20 cellular contexts compared by ENCODE assay signal in genomic region chr9:138060365-138060764, GRCh38.
DNase-seq lines count a peak whose midpoint lies in the region; ATAC-seq, FAIRE-seq and TF ChIP-seq lines count a peak whose summit lies in the region.
"Had no signal": no experiment of that assay in that cellular context is flagged by ENCODE, and none has a peak within 500 bp of the region (broad histone marks: within the 10 kb centered on the region; RNA-seq: fewer than 3 reads in every experiment).

No MANE protein-coding gene starts in this region.

- no peak for FAIRE-seq in kidney (lab: Jason Lieb, UNC)
- FAIRE-seq: A549, GM19239, HepG2 had no signal

- H3K4me2 ChIP-seq in trophoblast cell (ENCODE audit: low read length), result no peak overlapping the region
- H3K4me2 ChIP-seq: A549 had no signal

- no peak overlapping the region for H2BK120ac ChIP-seq in trophoblast cell (ENCODE audit: insufficient read depth, low read length, poor library complexity)

- H4K8ac ChIP-seq in trophoblast cell (ENCODE audit: low read depth, low read length), result no peak overlapping the region

- H4K91ac ChIP-seq in trophoblast cell (ENCODE audit: low read depth, low read length), result no peak overlapping the region

- H2BK5ac ChIP-seq in trophoblast cell (ENCODE audit: low read depth, low read length, poor library complexity), result no peak overlapping the region

- H3K27me3 ChIP-seq in trophoblast cell (ENCODE audit: insufficient read depth, low read length) (no peaks in the 10 kb centered on the region), upper lobe of right lung (peaks cover 9% of the 10 kb centered on the region)

- no peak overlapping the region for H2AFZ ChIP-seq in trophoblast cell (ENCODE audit: insufficient read depth, low read length, poor library complexity)
- H2AFZ ChIP-seq: GM23248 had no signal

- H3K36me3 ChIP-seq in kidney (ENCODE audit: control insufficient read depth in 1 of 2, insufficient read depth in 2 of 2, low read length in 2 of 2) (no peaks in the 10 kb centered on the region), trophoblast cell (ENCODE audit: control insufficient read depth in 1 of 2, insufficient read depth in 2 of 2, low read length in 2 of 2) (no peaks in the 10 kb centered on the region), upper lobe of right lung (no peaks in the 10 kb centered on the region)
- H3K36me3 ChIP-seq: HAP-1 had no signal

- H3K27ac ChIP-seq in kidney (ENCODE audit: low read depth in 2 of 2, low read length in 2 of 2), result no peak overlapping the region
- no peak overlapping the region for H3K27ac ChIP-seq in trophoblast cell (ENCODE audit: low read depth, low read length)
- H3K27ac ChIP-seq in upper lobe of right lung, result no peak overlapping the region
- H3K27ac ChIP-seq: 22Rv1, A549, C4-2B, GM23248 had no signal

- H3K9me3 ChIP-seq in kidney (ENCODE audit: control insufficient read depth in 1 of 2, low read length in 2 of 2), result no peaks in the 10 kb centered on the region
- peaks cover 39% of the 10 kb centered on the region for H3K9me3 ChIP-seq in trophoblast cell (ENCODE audit: insufficient read depth, low read depth, low read length)
- H3K9me3 ChIP-seq in upper lobe of right lung, result no peaks in the 10 kb centered on the region
- H3K9me3 ChIP-seq: A549, HAP-1 had no signal

- no peak overlapping the region for H3K4me3 ChIP-seq in kidney (ENCODE audit: low read length in 2 of 2)
- peak overlapping the region; percentile 18 for H3K4me3 ChIP-seq in trophoblast cell (ENCODE audit: low read depth, low read length)
- no peak overlapping the region for H3K4me3 ChIP-seq in upper lobe of right lung
- H3K4me3 ChIP-seq: A549, GM23248, HAP-1 had no signal

- no peak overlapping the region for H2AK5ac ChIP-seq in trophoblast cell (ENCODE audit: low read length)

- no peak for TF ChIP-seq CTCF in kidney (IDR thresholded peaks at IDR 0.05; ENCODE audit: borderline replicate concordance, extremely low read depth, insufficient read depth)
- TF ChIP-seq CTCF in upper lobe of right lung (IDR thresholded peaks at IDR 0.05), result no peak

- DNase-seq in activated effector memory CD4-positive, alpha-beta T cell treated with anti-CD3 and anti-CD28 coated beads, Interleukin-2, amount 50 U/mL, for 16 hours, result peak; percentile 24
- no peak for DNase-seq in activated effector memory CD4-positive, alpha-beta T cell treated with Interleukin-2 at 50 U/mL for 16 hours
- DNase-seq in kidney (peak; percentile 24), trophoblast cell (no peak), upper lobe of right lung (peak; percentile 38), SHP77 treated with DMSO at 0.1 percent for 48 hours (lab: John Stamatoyannopoulos, UW) (no peak), CD1c-positive myeloid dendritic cell (ENCODE audit: extremely low spot score) (no peak), SIG-M5 treated with dmso at 0.1 percent for 504 hours (lab: John Stamatoyannopoulos, UW; ENCODE audit: unreplicated experiment) (no peak)
- DNase-seq: AML-193; Calu3; CD8-positive, alpha-beta T cell; DMS79 treated with DMSO at 0.1 percent for 48 hours; GF-D8; GM23248 had no signal

- no peak overlapping the region for H3K9ac ChIP-seq in kidney (ENCODE audit: low read length in 2 of 2)
- no peak overlapping the region for H3K9ac ChIP-seq in trophoblast cell (ENCODE audit: low read length)
- H3K9ac ChIP-seq: GM23248 had no signal

- WGBS in trophoblast cell (ENCODE audit: extremely low coverage, insufficient coverage, insufficient read length), result no CpG with 5 or more reads among the region's 8 CpGs

- no peak for ATAC-seq in upper lobe of right lung
- ATAC-seq: A549; CD8-positive, alpha-beta T cell; HepG2 had no signal

- no peaks in the 10 kb centered on the region for H3K79me2 ChIP-seq in trophoblast cell (ENCODE audit: control insufficient read depth, insufficient read depth, low read length, poor library complexity)

- H3K4me1 ChIP-seq in kidney (ENCODE audit: control insufficient read depth in 1 of 2, insufficient read depth in 1 of 2, low read depth in 1 of 2, low read length in 2 of 2) (no peaks in the 10 kb centered on the region), trophoblast cell (ENCODE audit: control insufficient read depth in 1 of 2, insufficient read depth in 2 of 2, low read length in 2 of 2) (no peaks in the 10 kb centered on the region), upper lobe of right lung (no peaks in the 10 kb centered on the region)
- H3K4me1 ChIP-seq: A549, HAP-1 had no signal

- H3K79me1 ChIP-seq in trophoblast cell (ENCODE audit: low read length), result no peaks in the 10 kb centered on the region

- H3K18ac ChIP-seq in trophoblast cell (ENCODE audit: low read length), result no peak overlapping the region

- intact Hi-C loops in kidney (cut with DNase I) (no loop called here), upper lobe of right lung (cut with DNase I) (no loop called here)

- H3K14ac ChIP-seq in trophoblast cell (ENCODE audit: low read length), result no peak overlapping the region

- H2BK12ac ChIP-seq in trophoblast cell (ENCODE audit: low read length), result no peak overlapping the region

- no peak overlapping the region for H4K12ac ChIP-seq in trophoblast cell (ENCODE audit: low read depth, low read length)

- no peak overlapping the region for H3K4ac ChIP-seq in trophoblast cell (ENCODE audit: low read depth, low read length)

- H3K23ac ChIP-seq in trophoblast cell (ENCODE audit: low read length), result no peak overlapping the region

Comparison
In these comparisons a context has a peak if more than half of its experiments do, and no peak if none do; other contexts are left out.
1. DNase-seq: peak in activated effector memory CD4-positive, alpha-beta T cell treated with anti-CD3 and anti-CD28 coated beads, Interleukin-2, amount 50 U/mL, for 16 hours (single experiment), kidney (single experiment) and upper lobe of right lung (single experiment); none in activated effector memory CD4-positive, alpha-beta T cell treated with Interleukin-2 at 50 U/mL for 16 hours (single experiment), trophoblast cell (0 of 2), SHP77 treated with DMSO at 0.1 percent for 48 hours (single experiment), CD1c-positive myeloid dendritic cell (single experiment) and SIG-M5 treated with dmso at 0.1 percent for 504 hours (single experiment).